Comparison of ENCODE assay signal across 1 cellular context in the genomic region with DNA sequence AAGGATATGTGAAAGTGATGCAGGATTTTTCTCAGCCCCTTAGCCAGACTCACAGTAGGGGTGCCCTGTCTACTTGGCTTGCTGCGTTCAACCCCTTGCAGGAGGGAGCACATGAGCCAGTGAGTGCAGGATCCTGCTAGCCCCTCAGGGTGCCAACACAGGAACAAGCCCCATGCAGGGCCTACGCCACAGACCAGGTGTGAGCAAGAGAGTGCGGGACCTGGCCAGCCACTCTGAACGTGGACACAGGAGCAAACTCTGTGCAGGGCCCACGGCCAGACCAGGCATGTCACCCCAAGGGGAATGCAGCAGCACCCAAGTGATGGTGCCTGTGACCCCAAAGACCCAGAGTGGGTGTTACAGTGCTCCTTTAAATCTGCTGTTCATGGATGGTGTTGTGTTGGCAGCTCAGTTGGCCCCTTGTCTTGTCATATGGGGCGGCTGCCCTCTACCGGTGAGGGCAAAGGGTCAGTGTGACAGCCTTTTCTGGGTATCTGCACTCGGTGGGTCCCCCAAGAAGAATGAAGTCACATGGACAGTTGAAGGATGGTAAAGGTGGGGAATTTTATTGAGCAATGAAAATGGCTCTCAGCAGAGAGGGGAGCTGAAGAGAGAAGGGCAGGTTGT.
TF ChIP-seq lines count a peak whose summit lies in the region.

No MANE protein-coding gene starts in this region.

TF ChIP-seq in H1, 55 proteins besides CTCF, POLR2A, EP300 and RAD21:
- TF ChIP-seq TBP (IDR thresholded peaks at IDR 0.05; ENCODE audit: low read depth, low read length) (no peak), BCL11A (IDR thresholded peaks at IDR 0.05; ENCODE audit: low read depth in 2 of 2, low read length in 2 of 2) (no peak), HDAC6 (IDR thresholded peaks at IDR 0.05; ENCODE audit: low read depth, low read length) (no peak), CREB1 (IDR thresholded peaks at IDR 0.05) (no peak), NRF1 (IDR thresholded peaks at IDR 0.05; ENCODE audit: low read depth, low read length) (no peak), CBX5 (IDR thresholded peaks at IDR 0.05; ENCODE audit: low read depth, low read length) (no peak), BACH1 (IDR thresholded peaks at IDR 0.05; ENCODE audit: low read length) (no peak), HDAC2 (IDR thresholded peaks at IDR 0.05; ENCODE audit: borderline replicate concordance in 1 of 2, low read depth in 2 of 2, low read length in 2 of 2) (no peak), KDM5A (IDR thresholded peaks at IDR 0.05; ENCODE audit: low read length) (no peak), PHF8 (conservative IDR thresholded peaks at IDR 0.05; ENCODE audit: low read depth, low read length) (no peak), EGR1 (IDR thresholded peaks at IDR 0.05; ENCODE audit: borderline replicate concordance, low read depth, low read length) (no peak), RXRA (IDR thresholded peaks at IDR 0.05; ENCODE audit: insufficient read depth, low read depth, low read length) (no peak), CTBP2 (IDR thresholded peaks at IDR 0.05; ENCODE audit: borderline replicate concordance, insufficient read depth, insufficient read length, low read length) (no peak), GABPA (IDR thresholded peaks at IDR 0.05; ENCODE audit: borderline replicate concordance, insufficient read depth, low read length) (no peak), KDM1A (IDR thresholded peaks at IDR 0.05; ENCODE audit: borderline replicate concordance, low read length) (no peak), TAF7 (optimal IDR thresholded peaks at IDR 0.05; ENCODE audit: borderline replicate concordance, low read depth, low read length) (no peak), TEAD4 (IDR thresholded peaks at IDR 0.05; ENCODE audit: low read depth, low read length) (no peak)
- TF ChIP-seq, protein P1, sequence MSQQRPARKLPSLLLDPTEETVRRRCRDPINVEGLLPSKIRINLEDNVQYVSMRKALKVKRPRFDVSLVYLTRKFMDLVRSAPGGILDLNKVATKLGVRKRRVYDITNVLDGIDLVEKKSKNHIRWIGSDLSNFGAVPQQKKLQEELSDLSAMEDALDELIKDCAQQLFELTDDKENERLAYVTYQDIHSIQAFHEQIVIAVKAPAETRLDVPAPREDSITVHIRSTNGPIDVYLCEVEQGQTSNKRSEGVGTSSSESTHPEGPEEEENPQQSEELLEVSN (IDR thresholded peaks at IDR 0.05), result no peak
